ENCODE assay signal across 1 cellular context in the genomic region with DNA sequence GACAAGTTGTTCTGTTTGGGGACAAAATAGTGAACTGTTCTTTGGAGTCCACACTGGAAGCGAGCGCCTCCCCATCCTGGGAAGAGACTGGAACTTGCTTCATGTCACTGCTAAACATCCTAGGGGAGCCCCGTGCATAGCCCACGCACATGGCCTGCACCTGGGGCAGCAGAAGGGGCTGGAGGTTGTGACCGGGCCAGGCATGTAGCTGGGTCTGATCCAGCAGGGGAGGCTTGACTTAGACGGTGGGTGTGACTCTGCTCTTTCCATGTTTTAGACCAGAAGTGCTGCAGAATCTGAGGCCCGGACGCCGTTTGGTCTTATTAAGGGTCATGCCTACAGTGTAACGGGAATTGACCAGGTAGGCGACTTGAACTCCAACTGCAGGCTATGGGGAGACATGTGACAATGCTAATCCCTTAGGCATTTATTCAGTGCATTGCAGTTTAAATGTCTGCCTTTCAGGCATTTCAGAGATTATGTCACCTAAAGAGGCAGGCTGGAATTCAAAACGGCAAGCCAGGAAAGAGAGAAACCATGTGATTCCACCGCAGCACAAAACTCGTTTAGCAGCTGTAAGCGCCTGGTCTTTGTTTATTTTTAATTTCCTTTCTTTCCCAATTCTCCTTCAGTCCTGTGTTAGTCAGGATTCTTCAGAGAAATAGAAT.
TF ChIP-seq lines count a peak whose summit lies in the region.

No MANE protein-coding gene starts in this region.

TF ChIP-seq in HepG2, 621 proteins besides CTCF, POLR2A, EP300 and RAD21 (continued from another document and continues in another):
- TF ChIP-seq, protein P1, sequence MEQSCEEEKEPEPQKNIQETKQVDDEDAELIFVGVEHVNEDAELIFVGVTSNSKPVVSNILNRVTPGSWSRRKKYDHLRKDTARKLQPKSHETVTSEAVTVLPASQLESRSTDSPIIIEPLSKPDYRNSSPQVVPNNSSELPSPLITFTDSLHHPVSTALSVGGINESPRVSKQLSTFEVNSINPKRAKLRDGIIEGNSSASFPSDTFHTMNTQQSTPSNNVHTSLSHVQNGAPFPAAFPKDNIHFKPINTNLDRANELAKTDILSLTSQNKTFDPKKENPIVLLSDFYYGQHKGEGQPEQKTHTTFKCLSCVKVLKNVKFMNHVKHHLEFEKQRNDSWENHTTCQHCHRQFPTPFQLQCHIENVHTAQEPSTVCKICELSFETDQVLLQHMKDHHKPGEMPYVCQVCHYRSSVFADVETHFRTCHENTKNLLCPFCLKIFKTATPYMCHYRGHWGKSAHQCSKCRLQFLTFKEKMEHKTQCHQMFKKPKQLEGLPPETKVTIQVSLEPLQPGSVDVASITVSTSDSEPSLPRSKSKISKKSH (CRISPR knock-in tag; IDR thresholded peaks at IDR 0.05; ENCODE audit: borderline replicate concordance) = no peak
- TF ChIP-seq GRHL1 (CRISPR knock-in tag; conservative IDR thresholded peaks at IDR 0.05) (no peak), HNF1B (CRISPR knock-in tag; IDR thresholded peaks at IDR 0.05) (peak; percentile 53; the same call in 1 of the 2 replicates), BCL6 (CRISPR knock-in tag; IDR thresholded peaks at IDR 0.05) (peak; percentile 41), SAP130 (CRISPR knock-in tag; IDR thresholded peaks at IDR 0.05; ENCODE audit: low read depth) (0 out of 2 replicates have a peak, but pooled peaks have one; percentile 17), ELF3 (CRISPR knock-in tag; IDR thresholded peaks at IDR 0.05) (0 out of 2 replicates have a peak, but pooled peaks have one; percentile 12), MYC (CRISPR knock-in tag; IDR thresholded peaks at IDR 0.05; ENCODE audit: borderline replicate concordance) (peak; percentile 41; the same call in 1 of the 2 replicates), TMF1 (CRISPR knock-in tag; IDR thresholded peaks at IDR 0.05; ENCODE audit: low read depth) (no peak), KAT2B (IDR thresholded peaks at IDR 0.05; ENCODE audit: borderline replicate concordance, low read depth, low read length) (no peak), SRF (IDR thresholded peaks at IDR 0.05; ENCODE audit: low read depth, low read length) (no peak), TEAD3 (CRISPR knock-in tag; optimal IDR thresholded peaks at IDR 0.05; ENCODE audit: borderline replicate concordance) (peak; percentile 50), SCMH1 (CRISPR knock-in tag; IDR thresholded peaks at IDR 0.05; ENCODE audit: borderline replicate concordance) (no peak), BORCS8-MEF2B (CRISPR knock-in tag; IDR thresholded peaks at IDR 0.05) (0 out of 2 replicates have a peak, but pooled peaks have one; percentile 53), MYPOP (CRISPR knock-in tag; IDR thresholded peaks at IDR 0.05) (no peak), ZHX1 (CRISPR knock-in tag; IDR thresholded peaks at IDR 0.05; ENCODE audit: low read depth) (no peak), ZNF781 (CRISPR knock-in tag; IDR thresholded peaks at IDR 0.05; ENCODE audit: borderline replicate concordance, not compliant biosample characterization) (peak; percentile 39), IKZF4 (CRISPR knock-in tag; IDR thresholded peaks at IDR 0.05; ENCODE audit: borderline replicate concordance, low read depth, not compliant biosample characterization) (no peak), HNRNPL (IDR thresholded peaks at IDR 0.05; ENCODE audit: low read depth, low read length) (no peak), ZNF570 (CRISPR knock-in tag; IDR thresholded peaks at IDR 0.05; ENCODE audit: borderline replicate concordance) (no peak), SAFB2 (CRISPR knock-in tag; IDR thresholded peaks at IDR 0.05; ENCODE audit: borderline replicate concordance, low read depth) (no peak), EEA1 (CRISPR knock-in tag; IDR thresholded peaks at IDR 0.05; ENCODE audit: borderline replicate concordance) (no peak), ZNF441 (CRISPR knock-in tag; IDR thresholded peaks at IDR 0.05; ENCODE audit: borderline replicate concordance) (no peak), ZNF709 (CRISPR knock-in tag; IDR thresholded peaks at IDR 0.05) (no peak), CREM (IDR thresholded peaks at IDR 0.05) (no peak), CREM (CRISPR knock-in tag; IDR thresholded peaks at IDR 0.05) (no peak), ZNF292 (CRISPR knock-in tag; IDR thresholded peaks at IDR 0.05; ENCODE audit: borderline replicate concordance, low read depth) (peak; percentile 54; the same call in 1 of the 2 replicates), ISX (CRISPR knock-in tag; conservative IDR thresholded peaks at IDR 0.05) (no peak), CENPX (CRISPR knock-in tag; IDR thresholded peaks at IDR 0.05) (no peak), SALL1 (CRISPR knock-in tag; IDR thresholded peaks at IDR 0.05) (peak; percentile 42; the same call in 1 of the 2 replicates)
- TF ChIP-seq, protein P2, sequence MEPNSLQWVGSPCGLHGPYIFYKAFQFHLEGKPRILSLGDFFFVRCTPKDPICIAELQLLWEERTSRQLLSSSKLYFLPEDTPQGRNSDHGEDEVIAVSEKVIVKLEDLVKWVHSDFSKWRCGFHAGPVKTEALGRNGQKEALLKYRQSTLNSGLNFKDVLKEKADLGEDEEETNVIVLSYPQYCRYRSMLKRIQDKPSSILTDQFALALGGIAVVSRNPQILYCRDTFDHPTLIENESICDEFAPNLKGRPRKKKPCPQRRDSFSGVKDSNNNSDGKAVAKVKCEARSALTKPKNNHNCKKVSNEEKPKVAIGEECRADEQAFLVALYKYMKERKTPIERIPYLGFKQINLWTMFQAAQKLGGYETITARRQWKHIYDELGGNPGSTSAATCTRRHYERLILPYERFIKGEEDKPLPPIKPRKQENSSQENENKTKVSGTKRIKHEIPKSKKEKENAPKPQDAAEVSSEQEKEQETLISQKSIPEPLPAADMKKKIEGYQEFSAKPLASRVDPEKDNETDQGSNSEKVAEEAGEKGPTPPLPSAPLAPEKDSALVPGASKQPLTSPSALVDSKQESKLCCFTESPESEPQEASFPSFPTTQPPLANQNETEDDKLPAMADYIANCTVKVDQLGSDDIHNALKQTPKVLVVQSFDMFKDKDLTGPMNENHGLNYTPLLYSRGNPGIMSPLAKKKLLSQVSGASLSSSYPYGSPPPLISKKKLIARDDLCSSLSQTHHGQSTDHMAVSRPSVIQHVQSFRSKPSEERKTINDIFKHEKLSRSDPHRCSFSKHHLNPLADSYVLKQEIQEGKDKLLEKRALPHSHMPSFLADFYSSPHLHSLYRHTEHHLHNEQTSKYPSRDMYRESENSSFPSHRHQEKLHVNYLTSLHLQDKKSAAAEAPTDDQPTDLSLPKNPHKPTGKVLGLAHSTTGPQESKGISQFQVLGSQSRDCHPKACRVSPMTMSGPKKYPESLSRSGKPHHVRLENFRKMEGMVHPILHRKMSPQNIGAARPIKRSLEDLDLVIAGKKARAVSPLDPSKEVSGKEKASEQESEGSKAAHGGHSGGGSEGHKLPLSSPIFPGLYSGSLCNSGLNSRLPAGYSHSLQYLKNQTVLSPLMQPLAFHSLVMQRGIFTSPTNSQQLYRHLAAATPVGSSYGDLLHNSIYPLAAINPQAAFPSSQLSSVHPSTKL (CRISPR knock-in tag; IDR thresholded peaks at IDR 0.05) = 0 out of 2 replicates have a peak, but pooled peaks have one; percentile 13
- TF ChIP-seq, protein P3, sequence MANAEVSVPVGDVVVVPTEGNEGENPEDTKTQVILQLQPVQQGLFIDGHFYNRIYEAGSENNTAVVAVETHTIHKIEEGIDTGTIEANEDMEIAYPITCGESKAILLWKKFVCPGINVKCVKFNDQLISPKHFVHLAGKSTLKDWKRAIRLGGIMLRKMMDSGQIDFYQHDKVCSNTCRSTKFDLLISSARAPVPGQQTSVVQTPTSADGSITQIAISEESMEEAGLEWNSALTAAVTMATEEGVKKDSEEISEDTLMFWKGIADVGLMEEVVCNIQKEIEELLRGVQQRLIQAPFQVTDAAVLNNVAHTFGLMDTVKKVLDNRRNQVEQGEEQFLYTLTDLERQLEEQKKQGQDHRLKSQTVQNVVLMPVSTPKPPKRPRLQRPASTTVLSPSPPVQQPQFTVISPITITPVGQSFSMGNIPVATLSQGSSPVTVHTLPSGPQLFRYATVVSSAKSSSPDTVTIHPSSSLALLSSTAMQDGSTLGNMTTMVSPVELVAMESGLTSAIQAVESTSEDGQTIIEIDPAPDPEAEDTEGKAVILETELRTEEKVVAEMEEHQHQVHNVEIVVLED (CRISPR knock-in tag; IDR thresholded peaks at IDR 0.05; ENCODE audit: borderline replicate concordance) = no peak
- TF ChIP-seq, protein P4, sequence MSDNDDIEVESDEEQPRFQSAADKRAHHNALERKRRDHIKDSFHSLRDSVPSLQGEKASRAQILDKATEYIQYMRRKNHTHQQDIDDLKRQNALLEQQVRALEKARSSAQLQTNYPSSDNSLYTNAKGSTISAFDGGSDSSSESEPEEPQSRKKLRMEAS (IDR thresholded peaks at IDR 0.05) = peak; percentile 41; the same call in 1 of the 2 replicates
- TF ChIP-seq, protein P5, sequence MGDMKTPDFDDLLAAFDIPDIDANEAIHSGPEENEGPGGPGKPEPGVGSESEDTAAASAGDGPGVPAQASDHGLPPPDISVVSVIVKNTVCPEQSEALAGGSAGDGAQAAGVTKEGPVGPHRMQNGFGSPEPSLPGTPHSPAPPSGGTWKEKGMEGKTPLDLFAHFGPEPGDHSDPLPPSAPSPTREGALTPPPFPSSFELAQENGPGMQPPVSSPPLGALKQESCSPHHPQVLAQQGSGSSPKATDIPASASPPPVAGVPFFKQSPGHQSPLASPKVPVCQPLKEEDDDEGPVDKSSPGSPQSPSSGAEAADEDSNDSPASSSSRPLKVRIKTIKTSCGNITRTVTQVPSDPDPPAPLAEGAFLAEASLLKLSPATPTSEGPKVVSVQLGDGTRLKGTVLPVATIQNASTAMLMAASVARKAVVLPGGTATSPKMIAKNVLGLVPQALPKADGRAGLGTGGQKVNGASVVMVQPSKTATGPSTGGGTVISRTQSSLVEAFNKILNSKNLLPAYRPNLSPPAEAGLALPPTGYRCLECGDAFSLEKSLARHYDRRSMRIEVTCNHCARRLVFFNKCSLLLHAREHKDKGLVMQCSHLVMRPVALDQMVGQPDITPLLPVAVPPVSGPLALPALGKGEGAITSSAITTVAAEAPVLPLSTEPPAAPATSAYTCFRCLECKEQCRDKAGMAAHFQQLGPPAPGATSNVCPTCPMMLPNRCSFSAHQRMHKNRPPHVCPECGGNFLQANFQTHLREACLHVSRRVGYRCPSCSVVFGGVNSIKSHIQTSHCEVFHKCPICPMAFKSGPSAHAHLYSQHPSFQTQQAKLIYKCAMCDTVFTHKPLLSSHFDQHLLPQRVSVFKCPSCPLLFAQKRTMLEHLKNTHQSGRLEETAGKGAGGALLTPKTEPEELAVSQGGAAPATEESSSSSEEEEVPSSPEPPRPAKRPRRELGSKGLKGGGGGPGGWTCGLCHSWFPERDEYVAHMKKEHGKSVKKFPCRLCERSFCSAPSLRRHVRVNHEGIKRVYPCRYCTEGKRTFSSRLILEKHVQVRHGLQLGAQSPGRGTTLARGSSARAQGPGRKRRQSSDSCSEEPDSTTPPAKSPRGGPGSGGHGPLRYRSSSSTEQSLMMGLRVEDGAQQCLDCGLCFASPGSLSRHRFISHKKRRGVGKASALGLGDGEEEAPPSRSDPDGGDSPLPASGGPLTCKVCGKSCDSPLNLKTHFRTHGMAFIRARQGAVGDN (CRISPR knock-in tag; IDR thresholded peaks at IDR 0.05) = peak; percentile 77
